Comparison of ENCODE assay signal across 10 cellular contexts in genomic region chr7:28815928-28816373, GRCh38.
DNase-seq lines count a peak whose midpoint lies in the region; ATAC-seq and TF ChIP-seq lines count a peak whose summit lies in the region.
"Had no signal": no experiment of that assay in that cellular context is flagged by ENCODE, and none has a peak within 500 bp of the region (broad histone marks: within the 10 kb centered on the region; RNA-seq: fewer than 3 reads in every experiment).

No MANE protein-coding gene starts in this region.

- no peak for TF ChIP-seq CTCF in mucosa of descending colon (IDR thresholded peaks at IDR 0.05)
- TF ChIP-seq CTCF in Calu3 (IDR thresholded peaks at IDR 0.05; ENCODE audit: unreplicated experiment), result no peak

- DNase-seq in mucosa of descending colon (peak in 1 of 3 donors; percentile 16), DMS153 (lab: John Stamatoyannopoulos, UW) (no peak), NCI-H1105 treated with DMSO at 0.1 percent for 48 hours (lab: John Stamatoyannopoulos, UW) (no peak), Calu3 (no peak), SW480 (ENCODE audit: low spot score) (no peak)
- DNase-seq: NCI-H1930, ovary had no signal

- CTCF ChIA-PET in Calu3 (lab: Charles Lee), result interaction anchor here (1.3 kb wide), 1 partner anchor 16 kb away, joined by 4 read pairs; no protein-coding TSS in a partner anchor

- no peak overlapping the region for H3K4me3 Mint-ChIP-seq in Calu3 (ENCODE audit: low read depth, unreplicated experiment)

- no peaks in the 10 kb centered on the region for H3K36me3 Mint-ChIP-seq in Calu3 (ENCODE audit: insufficient read depth, unreplicated experiment)

- no peak overlapping the region for H3K4me3 ChIP-seq in mucosa of descending colon
- H3K4me3 ChIP-seq: ovary had no signal

- no peaks in the 10 kb centered on the region for H3K4me1 Mint-ChIP-seq in Calu3 (ENCODE audit: low read depth, unreplicated experiment)

- H3K9me3 ChIP-seq in mucosa of descending colon, result no peaks in the 10 kb centered on the region
- H3K9me3 ChIP-seq: ovary had no signal

- H3K9me3 Mint-ChIP-seq in Calu3 (ENCODE audit: low read depth, unreplicated experiment), result no peaks in the 10 kb centered on the region

- H3K36me3 ChIP-seq in mucosa of descending colon (ENCODE audit: low read depth), result no peaks in the 10 kb centered on the region
- H3K36me3 ChIP-seq: ovary had no signal

- H3K4me1 ChIP-seq in mucosa of descending colon (ENCODE audit: low read depth), result no peaks in the 10 kb centered on the region

- ATAC-seq in GM18873 (IDR thresholded peaks at IDR 0.05; ENCODE audit: low FRiP score, unreplicated experiment) (peak; percentile 65), GM21786 (IDR thresholded peaks at IDR 0.05; ENCODE audit: unreplicated experiment) (peak; percentile 81), HG03354 (IDR thresholded peaks at IDR 0.05; ENCODE audit: poor library complexity, severe bottlenecking, unreplicated experiment) (peak; percentile 90), mucosa of descending colon (peak; percentile 43)

- no peak overlapping the region for H3K27ac Mint-ChIP-seq in Calu3 (ENCODE audit: unreplicated experiment)

- no peaks in the 10 kb centered on the region for H3K27me3 Mint-ChIP-seq in Calu3 (ENCODE audit: unreplicated experiment)

- no TSS peak for BruUV-seq in Calu3 (replicated peaks; lab: Mats Ljungman, UMichigan)

- intact Hi-C loops in mucosa of descending colon (cut with DNase I, micrococcal nuclease) (no loop called here), Calu3 (cut with micrococcal nuclease; ENCODE audit: unreplicated experiment) (no loop called here)
